18 cellular contexts compared by ENCODE assay signal in the genomic region with DNA sequence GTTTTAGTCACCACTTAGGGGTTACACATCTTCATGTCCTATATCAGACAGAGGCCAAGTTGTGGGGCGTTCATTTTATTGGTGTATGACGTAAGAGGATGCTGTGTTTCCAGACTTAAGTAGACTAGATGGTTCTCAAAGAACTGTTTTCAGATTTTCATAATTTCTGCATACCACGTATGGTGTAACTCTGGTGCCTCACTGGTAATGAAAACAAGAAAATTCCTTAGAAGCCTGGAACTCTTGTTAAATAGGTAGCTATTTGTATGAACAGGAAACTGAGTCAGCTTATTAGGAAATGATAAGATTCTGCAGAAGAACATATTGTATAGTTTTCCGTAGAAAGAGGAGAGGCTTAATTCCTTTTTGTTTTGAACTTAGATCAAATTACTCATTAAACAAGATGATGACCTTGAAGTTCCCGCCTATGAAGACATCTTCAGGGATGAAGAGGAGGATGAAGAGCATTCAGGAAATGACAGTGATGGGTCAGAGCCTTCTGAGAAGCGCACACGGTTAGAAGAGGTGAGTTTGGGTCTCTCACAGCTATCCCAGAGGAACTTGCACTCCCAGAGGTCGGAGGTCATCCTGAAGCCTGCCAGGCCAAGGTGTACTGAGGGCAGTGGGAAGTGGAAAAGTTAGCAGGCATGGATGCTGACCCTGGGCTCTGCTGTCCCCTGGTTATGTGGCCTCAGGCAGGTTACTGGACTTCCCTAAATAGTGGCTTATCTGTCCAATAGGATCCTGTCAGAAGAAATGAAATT. TPM values are rescaled to one million over a fixed set of nuclear protein-coding genes. Genes with fewer than 3 reads are reported as not detected.
A peak's percentile ranks its signal among the peaks of the same experiment; 100 is the strongest.
DNase-seq lines count a peak whose midpoint lies in the region; ATAC-seq, FAIRE-seq and TF ChIP-seq lines count a peak whose summit lies in the region.
"Had no signal": no experiment of that assay in that cellular context is flagged by ENCODE, and none has a peak within 500 bp of the region (broad histone marks: within the 10 kb centered on the region; RNA-seq: fewer than 3 reads in every experiment).

No MANE protein-coding gene starts in this region.

- no peaks in the 10 kb centered on the region for H3K9me2 ChIP-seq in Karpas-422 (replicated peaks; ENCODE audit: insufficient read depth, low read length)

- POLR2A ChIA-PET in AG04450 (lab: Yijun Ruan, JAX) (no interaction called here), HEK293 (lab: Yijun Ruan, JAX) (no interaction called here), endothelial cell of umbilical vein (lab: Charles Lee) (interaction anchor here (0.6 to 1.5 kb wide), 4 partner anchors 41 to 1334 kb away, joined by 3 to 6 read pairs (median 4); a partner anchor contains a TSS)

- intact Hi-C loops in endothelial cell of umbilical vein (cut with micrococcal nuclease): loop anchor here (1.0 kb wide), 1 partner anchor 83 kb away; no protein-coding TSS in a partner anchor

- ATAC-seq in GM21360 (IDR thresholded peaks at IDR 0.05; ENCODE audit: unreplicated experiment): no peak
- ATAC-seq: mucosa of descending colon; stimulated activated naive CD8-positive, alpha-beta T cell treated with anti-CD3 and anti-CD28 coated beads, Interleukin-15, amount 100 ng/mL, for 72 hours had no signal

- H3K79me2 ChIP-seq in endothelial cell of umbilical vein (ENCODE audit: control insufficient read depth, insufficient read depth, low read length) (peaks cover 18% of the 10 kb centered on the region), Karpas-422 (ENCODE audit: low read length) (peaks cover 58% of the 10 kb centered on the region)

- H3K4me1 ChIP-seq in HEK293 (ENCODE audit: control insufficient read depth, insufficient read depth, low read length): no peaks in the 10 kb centered on the region
- peaks cover 39% of the 10 kb centered on the region for H3K4me1 ChIP-seq in endothelial cell of umbilical vein (ENCODE audit: control insufficient read depth, extremely low read depth, insufficient read depth, low read length)
- H3K4me1 ChIP-seq in Karpas-422 (ENCODE audit: low read length): peaks cover 6% of the 10 kb centered on the region

- TF ChIP-seq CTCF in AG04450 (IDR thresholded peaks at IDR 0.05; ENCODE audit: low read depth, low read length) (no peak), HEK293 (tag by site-specific recombination; IDR thresholded peaks at IDR 0.05) (no peak), endothelial cell of umbilical vein (IDR thresholded peaks at IDR 0.05; ENCODE audit: extremely low read depth in 1 of 2, insufficient read depth in 1 of 2, low read depth in 1 of 2, low read length in 2 of 2) (no peak)

- DNase-seq in AG04450 (ENCODE audit: low read depth, low spot score) (no peak), endothelial cell of umbilical vein (ENCODE audit: low read depth, low spot score) (peak; percentile 96), Karpas-422 (no peak), NCI-H2227 treated with DMSO at 0.1 percent for 48 hours (lab: John Stamatoyannopoulos, UW) (no peak)
- DNase-seq: DND-41; mucosa of descending colon; NCI-H2029 treated with DMSO at 0.1 percent for 48 hours; NCI-H748 treated with DMSO at 0.1 percent for 48 hours; stimulated activated naive CD8-positive, alpha-beta T cell treated with anti-CD3 and anti-CD28 coated beads, Interleukin-15, amount 100 ng/mL, for 72 hours had no signal

- H3K4me3 ChIP-seq in AG04450 (ENCODE audit: low read depth, low read length): no peak overlapping the region
- no peak overlapping the region for H3K4me3 ChIP-seq in HEK293 (ENCODE audit: low read depth, low read length)
- H3K4me3 ChIP-seq in endothelial cell of umbilical vein (replicated peaks in 1 of 3; ENCODE audit: insufficient read depth in 1 of 3, low read depth in 1 of 3, low read length in 3 of 3): peak overlapping the region in 1 of 3 experiments; percentile 42
- H3K4me3 ChIP-seq in Karpas-422 (ENCODE audit: low read length): no peak overlapping the region
- H3K4me3 ChIP-seq: mucosa of descending colon, smooth muscle cell had no signal

- no peaks in the 10 kb centered on the region for H3K27me3 ChIP-seq in AG04450 (ENCODE audit: control insufficient read depth, insufficient read depth, low read length)
- no peaks in the 10 kb centered on the region for H3K27me3 ChIP-seq in endothelial cell of umbilical vein (ENCODE audit: control insufficient read depth in 2 of 2, insufficient read depth in 2 of 2, low read length in 2 of 2)
- no peaks in the 10 kb centered on the region for H3K27me3 ChIP-seq in Karpas-422 (ENCODE audit: low read length)

- H3K9ac ChIP-seq in endothelial cell of umbilical vein (replicated peaks; ENCODE audit: extremely low read depth, insufficient read depth, low read length) (peak overlapping the region; percentile 77), Karpas-422 (ENCODE audit: low read length) (no peak overlapping the region)

- H2AFZ ChIP-seq in endothelial cell of umbilical vein (ENCODE audit: low read depth, low read length) (peak overlapping the region; percentile 26), Karpas-422 (ENCODE audit: low read length) (no peak overlapping the region)

- H3K27ac ChIP-seq in AG04450 (ENCODE audit: low read depth, low read length): peak overlapping the region; percentile 31
- no peak overlapping the region for H3K27ac ChIP-seq in HEK293 (ENCODE audit: extremely low read depth, low read depth, low read length)
- H3K27ac ChIP-seq in endothelial cell of umbilical vein (ENCODE audit: insufficient read depth, low read depth, low read length): peak overlapping the region; percentile 72
- no peak overlapping the region for H3K27ac ChIP-seq in Karpas-422 (ENCODE audit: low read length)
- H3K27ac ChIP-seq: C4-2B had no signal

- CTCF ChIA-PET in AG04450 (lab: Charles Lee): interaction anchor here (1.5 kb wide), 1 partner anchor 147 kb away, joined by 5 read pairs; no protein-coding TSS in a partner anchor
- CTCF ChIA-PET in HEK293 (lab: Yijun Ruan, JAX): interaction anchor here (0.6 to 0.8 kb wide), 3 partner anchors 194 to 632 kb away, joined by 3 read pairs; no protein-coding TSS in a partner anchor
- CTCF ChIA-PET in endothelial cell of umbilical vein (lab: Charles Lee): interaction anchor here (0.7 to 4.3 kb wide), 5 partner anchors 9 to 148 kb away, joined by 3 to 31 read pairs (median 5); no protein-coding TSS in a partner anchor

- peak; percentile 99 for FAIRE-seq in endothelial cell of umbilical vein (lab: Jason Lieb, UNC)
- FAIRE-seq: GM12891, RCC 7860, urothelium cell line had no signal

- dilution Hi-C loops in endothelial cell of umbilical vein (cut with MboI; ENCODE audit: extremely low pct_ligation_motif_present, low sequenced_read_pairs): no loop called here

- H3K4me2 ChIP-seq in endothelial cell of umbilical vein (ENCODE audit: insufficient read depth, low read length): peak overlapping the region; percentile 51
- no peak overlapping the region for H3K4me2 ChIP-seq in Karpas-422 (ENCODE audit: low read depth, low read length, poor library complexity, severe bottlenecking)
- H3K4me2 ChIP-seq: smooth muscle cell had no signal

- H3K36me3 ChIP-seq in HEK293 (ENCODE audit: control insufficient read depth in 2 of 2, insufficient read depth in 1 of 2, low read length in 2 of 2) (peaks cover 40 to 63% of the 10 kb centered on the region in 2 experiments), endothelial cell of umbilical vein (ENCODE audit: control insufficient read depth in 2 of 2, extremely low read depth in 1 of 2, insufficient read depth in 2 of 2, low read length in 2 of 2) (peaks cover 0 to 3% of the 10 kb centered on the region in 2 experiments), Karpas-422 (ENCODE audit: insufficient read depth, low read length) (peaks cover 48% of the 10 kb centered on the region)

- BruUV-seq in endothelial cell of umbilical vein (replicated peaks; lab: Mats Ljungman, UMichigan): no TSS peak

- TF ChIP-seq POLR2A in endothelial cell of umbilical vein (IDR thresholded peaks at IDR 0.05; ENCODE audit: low read depth, low read length): no peak

- H4K20me1 ChIP-seq in endothelial cell of umbilical vein (replicated peaks; ENCODE audit: control insufficient read depth, extremely low read depth, insufficient read depth, low read length): no peaks in the 10 kb centered on the region
- no peaks in the 10 kb centered on the region; the same call in 1 of the 2 replicates for H4K20me1 ChIP-seq in Karpas-422 (ENCODE audit: insufficient read depth, low read depth, low read length)

- H3K9me3 ChIP-seq in AG04450 (ENCODE audit: control insufficient read depth, insufficient read depth, low read length): no peaks in the 10 kb centered on the region; the same call in 1 of the 2 replicates
- no peaks in the 10 kb centered on the region for H3K9me3 ChIP-seq in HEK293 (ENCODE audit: control insufficient read depth, insufficient read depth, low read depth, low read length)
- no peaks in the 10 kb centered on the region for H3K9me3 ChIP-seq in endothelial cell of umbilical vein (replicated peaks; ENCODE audit: control insufficient read depth, insufficient read depth, low read length)
- H3K9me3 ChIP-seq in Karpas-422 (ENCODE audit: low read length): no peaks in the 10 kb centered on the region
- H3K9me3 ChIP-seq: mucosa of descending colon had no signal

- H3K9me1 ChIP-seq in endothelial cell of umbilical vein (replicated peaks; ENCODE audit: control insufficient read depth, extremely low read depth, insufficient read depth, low read length): no peaks in the 10 kb centered on the region

RNA-seq across cellular contexts. Expression of a gene that starts 3.9 kb away (rescaled TPM):
- 8.3 and 9.3 TPM in 2 replicates for polyA plus RNA-seq in AG04450 (2011; rRNA removed)
- polyA minus RNA-seq in AG04450 (2011; rRNA and poly(A)+ RNA removed): 5.3 and 5.4 TPM in 2 replicates
- total RNA-seq in endothelial cell of umbilical vein: 40.6 and 44.7 TPM in 2 replicates
- 33.2 and 36.6 TPM in 2 replicates for polyA plus RNA-seq in endothelial cell of umbilical vein
- 43.5 and 50.0 TPM in 2 replicates for polyA plus RNA-seq in endothelial cell of umbilical vein (2011; cell fraction: cytosol; rRNA removed)
- polyA plus RNA-seq in endothelial cell of umbilical vein (2011; cell fraction: nucleus; rRNA removed): 72.3 and 91.0 TPM in 2 replicates
- 17.1 and 34.7 TPM in 2 replicates for polyA plus RNA-seq in endothelial cell of umbilical vein (2012)
- 32.7 and 40.4 TPM in 2 replicates for polyA minus RNA-seq in endothelial cell of umbilical vein
- polyA minus RNA-seq in endothelial cell of umbilical vein (2011; cell fraction: cytosol; rRNA and poly(A)+ RNA removed): 25.7 TPM
- polyA minus RNA-seq in endothelial cell of umbilical vein (2011; cell fraction: nucleus; rRNA and poly(A)+ RNA removed): 28.9 and 31.7 TPM in 2 replicates
- 28.1 and 36.5 TPM in 2 replicates for total RNA-seq in Karpas-422 (2014; rRNA removed; shearing (Covaris generic); ENCODE audit: low replicate concordance)

RNA-seq across cellular contexts. Expression of a gene that starts 4.7 kb away (rescaled TPM):
- polyA plus RNA-seq in AG04450 (2011; rRNA removed) (87.3 and 104 TPM in 2 replicates), endothelial cell of umbilical vein (221 and 228 TPM in 2 replicates)
- polyA minus RNA-seq in AG04450 (2011; rRNA and poly(A)+ RNA removed): 101 and 107 TPM in 2 replicates
- 122 and 127 TPM in 2 replicates for total RNA-seq in endothelial cell of umbilical vein
- polyA plus RNA-seq in endothelial cell of umbilical vein (2011; cell fraction: cytosol; rRNA removed): 206 and 231 TPM in 2 replicates
- 165 and 194 TPM in 2 replicates for polyA plus RNA-seq in endothelial cell of umbilical vein (2011; cell fraction: nucleus; rRNA removed)
- polyA plus RNA-seq in endothelial cell of umbilical vein (2012): 125 and 207 TPM in 2 replicates
- polyA minus RNA-seq in endothelial cell of umbilical vein: 288 and 289 TPM in 2 replicates
- 33.1 TPM for polyA minus RNA-seq in endothelial cell of umbilical vein (2011; cell fraction: cytosol; rRNA and poly(A)+ RNA removed)
- 77.9 and 102 TPM in 2 replicates for polyA minus RNA-seq in endothelial cell of umbilical vein (2011; cell fraction: nucleus; rRNA and poly(A)+ RNA removed)
- 91.5 and 94.9 TPM in 2 replicates for total RNA-seq in Karpas-422 (2014; rRNA removed; shearing (Covaris generic); ENCODE audit: low replicate concordance)

RNA-seq across cellular contexts. Expression of a gene that starts 36.2 kb away (rescaled TPM):
- polyA plus RNA-seq in AG04450 (2011; rRNA removed): 17.1 and 18.8 TPM in 2 replicates
- polyA minus RNA-seq in AG04450 (2011; rRNA and poly(A)+ RNA removed): 18.6 and 19.9 TPM in 2 replicates
- total RNA-seq in endothelial cell of umbilical vein: 25.0 and 26.1 TPM in 2 replicates
- 27.4 and 28.0 TPM in 2 replicates for polyA plus RNA-seq in endothelial cell of umbilical vein
- polyA plus RNA-seq in endothelial cell of umbilical vein (2011; cell fraction: cytosol; rRNA removed): 22.8 and 23.6 TPM in 2 replicates
- polyA plus RNA-seq in endothelial cell of umbilical vein (2011; cell fraction: nucleus; rRNA removed): 13.2 and 13.3 TPM in 2 replicates
- polyA plus RNA-seq in endothelial cell of umbilical vein (2012): 16.3 and 18.4 TPM in 2 replicates
- polyA minus RNA-seq in endothelial cell of umbilical vein: 36.7 and 43.3 TPM in 2 replicates
- 11.7 TPM for polyA minus RNA-seq in endothelial cell of umbilical vein (2011; cell fraction: cytosol; rRNA and poly(A)+ RNA removed)
- 10.4 and 16.8 TPM in 2 replicates for polyA minus RNA-seq in endothelial cell of umbilical vein (2011; cell fraction: nucleus; rRNA and poly(A)+ RNA removed)
- 39.0 and 59.3 TPM in 2 replicates for total RNA-seq in Karpas-422 (2014; rRNA removed; shearing (Covaris generic); ENCODE audit: low replicate concordance)

RNA-seq across cellular contexts. Expression of a gene that starts 40.5 kb away (rescaled TPM):
- polyA plus RNA-seq in AG04450 (2011; rRNA removed) (0.05 TPM in 1 of 2 replicates, not detected in the other), endothelial cell of umbilical vein (252 and 295 TPM in 2 replicates)
- not detected in 2 replicates for polyA minus RNA-seq in AG04450 (2011; rRNA and poly(A)+ RNA removed)
- total RNA-seq in endothelial cell of umbilical vein: 165 and 198 TPM in 2 replicates
- polyA plus RNA-seq in endothelial cell of umbilical vein (2011; cell fraction: cytosol; rRNA removed): 89.2 and 151 TPM in 2 replicates
- polyA plus RNA-seq in endothelial cell of umbilical vein (2011; cell fraction: nucleus; rRNA removed): 50.1 and 55.8 TPM in 2 replicates
- 50.1 and 57.2 TPM in 2 replicates for polyA plus RNA-seq in endothelial cell of umbilical vein (2012)
- 41.2 and 60.9 TPM in 2 replicates for polyA minus RNA-seq in endothelial cell of umbilical vein
- polyA minus RNA-seq in endothelial cell of umbilical vein (2011; cell fraction: cytosol; rRNA and poly(A)+ RNA removed): not detected
- polyA minus RNA-seq in endothelial cell of umbilical vein (2011; cell fraction: nucleus; rRNA and poly(A)+ RNA removed): 17.7 and 35.2 TPM in 2 replicates
- not detected in 2 replicates for total RNA-seq in Karpas-422 (2014; rRNA removed; shearing (Covaris generic); ENCODE audit: low replicate concordance)
- total RNA-seq: M059J, osteocyte, smooth muscle cell had no signal

RNA-seq across cellular contexts. Expression of a gene that starts 51.3 kb away (rescaled TPM):
- 42.3 and 49.5 TPM in 2 replicates for polyA plus RNA-seq in AG04450 (2011; rRNA removed)
- polyA minus RNA-seq in AG04450 (2011; rRNA and poly(A)+ RNA removed): 12.2 and 12.4 TPM in 2 replicates
- 27.4 and 30.6 TPM in 2 replicates for total RNA-seq in endothelial cell of umbilical vein
- 17.5 and 22.0 TPM in 2 replicates for polyA plus RNA-seq in endothelial cell of umbilical vein
- 31.0 and 32.8 TPM in 2 replicates for polyA plus RNA-seq in endothelial cell of umbilical vein (2011; cell fraction: cytosol; rRNA removed)
- polyA plus RNA-seq in endothelial cell of umbilical vein (2011; cell fraction: nucleus; rRNA removed): 11.9 and 13.1 TPM in 2 replicates
- 26.9 and 42.5 TPM in 2 replicates for polyA plus RNA-seq in endothelial cell of umbilical vein (2012)
- polyA minus RNA-seq in endothelial cell of umbilical vein: 11.8 and 12.7 TPM in 2 replicates
- 11.1 TPM for polyA minus RNA-seq in endothelial cell of umbilical vein (2011; cell fraction: cytosol; rRNA and poly(A)+ RNA removed)
- polyA minus RNA-seq in endothelial cell of umbilical vein (2011; cell fraction: nucleus; rRNA and poly(A)+ RNA removed): 2.9 TPM in 2 replicates
- total RNA-seq in Karpas-422 (2014; rRNA removed; shearing (Covaris generic); ENCODE audit: low replicate concordance): 53.8 and 62.5 TPM in 2 replicates

Comparison
In these comparisons a context has a peak if more than half of its experiments do, and no peak if none do; other contexts are left out.
1. H3K27ac ChIP-seq: peak in AG04450 (single experiment) and endothelial cell of umbilical vein (single experiment); none in HEK293 (single experiment) and Karpas-422 (single experiment).